Comparison of ENCODE assay signal across 1 cellular context in genomic region chr19:18603255-18603957, GRCh38.
TF ChIP-seq lines count a peak whose summit lies in the region.

No MANE protein-coding gene starts in this region.

TF ChIP-seq in endothelial cell of umbilical vein, 7 proteins besides CTCF, POLR2A, EP300 and RAD21:
- TF ChIP-seq EZH2 (IDR thresholded peaks at IDR 0.05; ENCODE audit: borderline replicate concordance, low read depth, low read length, severe bottlenecking), result no peak
- TF ChIP-seq FOS (IDR thresholded peaks at IDR 0.05; ENCODE audit: borderline replicate concordance, insufficient read depth, low read length), result no peak
- TF ChIP-seq MYC (IDR thresholded peaks at IDR 0.05; ENCODE audit: low read depth, low read length), result no peak
- no peak for TF ChIP-seq GATA2 (IDR thresholded peaks at IDR 0.05; ENCODE audit: insufficient read depth, insufficient read length, low read depth, low read length)
- no peak for TF ChIP-seq MAX (IDR thresholded peaks at IDR 0.05; ENCODE audit: insufficient read depth, insufficient read length)
- no peak for TF ChIP-seq JUN (IDR thresholded peaks at IDR 0.05; ENCODE audit: borderline replicate concordance, insufficient read depth, insufficient read length, low read depth)
- TF ChIP-seq POLR2AphosphoS5 (IDR thresholded peaks at IDR 0.05; ENCODE audit: insufficient read depth, low read depth, low read length), result no peak
TF ChIP-seq in endothelial cell of umbilical vein: peak in this region for 0.
